ENCODE assay signal across 1 cellular context in genomic region chr14:74275265-74275841, GRCh38.
TF ChIP-seq lines count a peak whose summit lies in the region.

No MANE protein-coding gene starts in this region.

TF ChIP-seq in GM23338, 12 proteins besides CTCF, POLR2A, EP300 and RAD21 (continued from another document):
- TF ChIP-seq, protein P1, sequence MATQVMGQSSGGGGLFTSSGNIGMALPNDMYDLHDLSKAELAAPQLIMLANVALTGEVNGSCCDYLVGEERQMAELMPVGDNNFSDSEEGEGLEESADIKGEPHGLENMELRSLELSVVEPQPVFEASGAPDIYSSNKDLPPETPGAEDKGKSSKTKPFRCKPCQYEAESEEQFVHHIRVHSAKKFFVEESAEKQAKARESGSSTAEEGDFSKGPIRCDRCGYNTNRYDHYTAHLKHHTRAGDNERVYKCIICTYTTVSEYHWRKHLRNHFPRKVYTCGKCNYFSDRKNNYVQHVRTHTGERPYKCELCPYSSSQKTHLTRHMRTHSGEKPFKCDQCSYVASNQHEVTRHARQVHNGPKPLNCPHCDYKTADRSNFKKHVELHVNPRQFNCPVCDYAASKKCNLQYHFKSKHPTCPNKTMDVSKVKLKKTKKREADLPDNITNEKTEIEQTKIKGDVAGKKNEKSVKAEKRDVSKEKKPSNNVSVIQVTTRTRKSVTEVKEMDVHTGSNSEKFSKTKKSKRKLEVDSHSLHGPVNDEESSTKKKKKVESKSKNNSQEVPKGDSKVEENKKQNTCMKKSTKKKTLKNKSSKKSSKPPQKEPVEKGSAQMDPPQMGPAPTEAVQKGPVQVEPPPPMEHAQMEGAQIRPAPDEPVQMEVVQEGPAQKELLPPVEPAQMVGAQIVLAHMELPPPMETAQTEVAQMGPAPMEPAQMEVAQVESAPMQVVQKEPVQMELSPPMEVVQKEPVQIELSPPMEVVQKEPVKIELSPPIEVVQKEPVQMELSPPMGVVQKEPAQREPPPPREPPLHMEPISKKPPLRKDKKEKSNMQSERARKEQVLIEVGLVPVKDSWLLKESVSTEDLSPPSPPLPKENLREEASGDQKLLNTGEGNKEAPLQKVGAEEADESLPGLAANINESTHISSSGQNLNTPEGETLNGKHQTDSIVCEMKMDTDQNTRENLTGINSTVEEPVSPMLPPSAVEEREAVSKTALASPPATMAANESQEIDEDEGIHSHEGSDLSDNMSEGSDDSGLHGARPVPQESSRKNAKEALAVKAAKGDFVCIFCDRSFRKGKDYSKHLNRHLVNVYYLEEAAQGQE (IDR thresholded peaks at IDR 0.05; ENCODE audit: unreplicated experiment): no peak
- no peak for TF ChIP-seq ETS1 (IDR thresholded peaks at IDR 0.05)
- no peak for TF ChIP-seq STAT1 (IDR thresholded peaks at IDR 0.05; ENCODE audit: unreplicated experiment)
- TF ChIP-seq POLR2AphosphoS5 (IDR thresholded peaks at IDR 0.05; ENCODE audit: low read depth): no peak
- no peak for TF ChIP-seq ZNF462 (CRISPR knock-in tag; IDR thresholded peaks at IDR 0.05)
- no peak for TF ChIP-seq ZNF114 (CRISPR knock-in tag; IDR thresholded peaks at IDR 0.05)
